ENCODE assay signal across 1 cellular context in genomic region chr12:131242741-131243496, GRCh38.
TF ChIP-seq lines count a peak whose summit lies in the region.

No MANE protein-coding gene starts in this region.

TF ChIP-seq in K562, 482 proteins besides CTCF, POLR2A, EP300 and RAD21 (continued from another document and continues in another):
- TF ChIP-seq E2F8 (IDR thresholded peaks at IDR 0.05; ENCODE audit: low read depth, partially characterized antibody), result peak; percentile 59
- TF ChIP-seq MIER1 (IDR thresholded peaks at IDR 0.05; ENCODE audit: low read depth), result no peak
- TF ChIP-seq ZKSCAN8 (CRISPR knock-in tag; IDR thresholded peaks at IDR 0.05), result 0 out of 2 replicates have a peak, but pooled peaks have one; percentile 30
- TF ChIP-seq IRF9 (tag; IDR thresholded peaks at IDR 0.05), result peak; percentile 54; the same call in 1 of the 2 replicates
- TF ChIP-seq ZNF785 (CRISPR knock-in tag; IDR thresholded peaks at IDR 0.05), result no peak
- TF ChIP-seq PHTF2 (CRISPR knock-in tag; IDR thresholded peaks at IDR 0.05), result no peak
- peak; percentile 99 for TF ChIP-seq NFYB (IDR thresholded peaks at IDR 0.05; ENCODE audit: extremely low read depth, insufficient read length)
- no peak for TF ChIP-seq CHCHD3 (CRISPR knock-in tag; IDR thresholded peaks at IDR 0.05)
- TF ChIP-seq RREB1 (CRISPR knock-in tag; IDR thresholded peaks at IDR 0.05), result 0 out of 2 replicates have a peak, but pooled peaks have one; percentile 52
- peak in 1 of 2 experiments; percentile 99; a peak in 2 of 3 replicates for TF ChIP-seq CBX3 (IDR thresholded peaks at IDR 0.05; ENCODE audit: borderline replicate concordance in 1 of 2, low read length in 2 of 2)
- TF ChIP-seq PTRF (tag; IDR thresholded peaks at IDR 0.05), result peak; percentile 44; the same call in 1 of the 2 replicates
- TF ChIP-seq GABPA (tag; conservative IDR thresholded peaks at IDR 0.05; ENCODE audit: low read depth), result peak; percentile 94
- no peak for TF ChIP-seq EZH2 (IDR thresholded peaks at IDR 0.05; ENCODE audit: borderline replicate concordance, low read depth, low read length)
- TF ChIP-seq ZNF766 (CRISPR knock-in tag; conservative IDR thresholded peaks at IDR 0.05), result peak; percentile 57; the same call in 1 of the 2 replicates
- peak; percentile 77; the same call in 1 of the 2 replicates for TF ChIP-seq DMBX1 (CRISPR knock-in tag; IDR thresholded peaks at IDR 0.05; ENCODE audit: borderline replicate concordance)
- peak; percentile 79 for TF ChIP-seq FOS (IDR thresholded peaks at IDR 0.05; ENCODE audit: extremely low read depth, insufficient read length)
- TF ChIP-seq YY1 (IDR thresholded peaks at IDR 0.05; ENCODE audit: borderline replicate concordance in 1 of 3, control insufficient read depth in 1 of 3, extremely low read depth in 1 of 3, insufficient read depth in 3 of 3, insufficient read length in 1 of 3, insufficient replicate concordance in 2 of 3, low read depth in 1 of 3, low read length in 2 of 3), result peak; percentile 61 to 94 (median 76)
- TF ChIP-seq BRD4 (IDR thresholded peaks at IDR 0.05), result 0 out of 2 replicates have a peak, but pooled peaks have one; percentile 51
- peak in 1 of 3 experiments; percentile 56; a peak in 1 of 6 replicates for TF ChIP-seq ZBTB11 (CRISPR knock-in tag; IDR thresholded peaks at IDR 0.05)
- TF ChIP-seq NR2C2 (CRISPR knock-in tag; IDR thresholded peaks at IDR 0.05), result peak; percentile 100
- TF ChIP-seq NR2C2 (tag; IDR thresholded peaks at IDR 0.05), result peak; percentile 99
- TF ChIP-seq MEF2D (tag; conservative IDR thresholded peaks at IDR 0.05; ENCODE audit: low read depth), result peak; percentile 58
- peak; percentile 97 for TF ChIP-seq RAD51 (IDR thresholded peaks at IDR 0.05; ENCODE audit: borderline replicate concordance, low read depth)
- no peak for TF ChIP-seq KAT8 (IDR thresholded peaks at IDR 0.05; ENCODE audit: low read depth)
- no peak for TF ChIP-seq JUND (IDR thresholded peaks at IDR 0.05; ENCODE audit: borderline replicate concordance, low read depth, low read length)
- TF ChIP-seq JUND (tag; IDR thresholded peaks at IDR 0.05; ENCODE audit: borderline replicate concordance, low read depth, low read length), result peak; percentile 31; the same call in 2 of the 3 replicates
- TF ChIP-seq HMGXB4 (CRISPR knock-in tag; IDR thresholded peaks at IDR 0.05), result no peak
- TF ChIP-seq ETS1 (conservative IDR thresholded peaks at IDR 0.05; ENCODE audit: control insufficient read depth, low read depth, low read length), result peak; percentile 79; the same call in 1 of the 2 replicates
